Comparison of ENCODE assay signal across 15 cellular contexts in genomic region chr1:51494138-51494830, GRCh38. TPM values are rescaled to one million over a fixed set of nuclear protein-coding genes. Genes with fewer than 3 reads are reported as not detected.
DNase-seq lines count a peak whose midpoint lies in the region; ATAC-seq and TF ChIP-seq lines count a peak whose summit lies in the region.
"Had no signal": no experiment of that assay in that cellular context is flagged by ENCODE, and none has a peak within 500 bp of the region (broad histone marks: within the 10 kb centered on the region; RNA-seq: fewer than 3 reads in every experiment).

No MANE protein-coding gene starts in this region.

- no peaks in the 10 kb centered on the region for H3K27me3 ChIP-seq in DOHH2 (ENCODE audit: control insufficient read depth, low read length)
- H3K27me3 ChIP-seq in colonic mucosa = no peaks in the 10 kb centered on the region
- no peaks in the 10 kb centered on the region for H3K27me3 ChIP-seq in rectal smooth muscle tissue (ENCODE audit: control insufficient read depth, insufficient read depth, low read length)
- H3K27me3 ChIP-seq: cardiac muscle cell, Peyer's patch had no signal

- H3K9me2 ChIP-seq in DOHH2 (replicated peaks; ENCODE audit: control insufficient read depth, low read length) = no peaks in the 10 kb centered on the region
- H3K9me2 ChIP-seq: SK-N-SH had no signal

- H3K9me3 ChIP-seq in DOHH2 (ENCODE audit: control insufficient read depth, insufficient read depth, low read length) = peaks cover 6% of the 10 kb centered on the region; the same call in 1 of the 2 replicates
- no peaks in the 10 kb centered on the region for H3K9me3 ChIP-seq in colonic mucosa
- H3K9me3 ChIP-seq: Peyer's patch, SK-N-SH had no signal

- H3K4me1 Mint-ChIP-seq in IgD-negative memory B cell = peaks cover 50 to 62% (median 58%) of the 10 kb centered on the region in 3 donors
- H3K4me1 Mint-ChIP-seq in activated CD8-positive, alpha-beta T cell treated with anti-CD3 and anti-CD28 coated beads, Interleukin-2, amount 10 ng/mL, durations not matched to agents 7 days and 5 days (ENCODE audit: low read depth) = peaks cover 27% of the 10 kb centered on the region

- H3F3A ChIP-seq in DOHH2 (ENCODE audit: control insufficient read depth, insufficient read depth) = peaks cover 29% of the 10 kb centered on the region

- CTCF ChIA-PET in activated CD8-positive, alpha-beta T cell treated with anti-CD3 and anti-CD28 coated beads, Interleukin-2, amount 10 ng/mL, durations not matched to agents 7 days and 5 days (lab: Charles Lee) = no interaction called here

- H3K27ac ChIP-seq in DOHH2 (ENCODE audit: low read depth, low read length) (peak overlapping the region; percentile 48), colonic mucosa (peak overlapping the region; percentile 22), rectal smooth muscle tissue (ENCODE audit: low read depth, low read length) (peak overlapping the region; percentile 12)
- H3K27ac ChIP-seq: cardiac muscle cell had no signal

- H3K4me1 ChIP-seq in DOHH2 (ENCODE audit: control insufficient read depth, low read length) = peaks cover 98% of the 10 kb centered on the region
- peaks cover 5% of the 10 kb centered on the region for H3K4me1 ChIP-seq in colonic mucosa
- peaks cover 13% of the 10 kb centered on the region for H3K4me1 ChIP-seq in rectal smooth muscle tissue (ENCODE audit: control insufficient read depth, insufficient read depth, low read length)

- no peak for DNase-seq in colonic mucosa
- DNase-seq in activated CD8-positive, alpha-beta T cell treated with anti-CD3 and anti-CD28 coated beads, Interleukin-2, amount 10 ng/mL, durations not matched to agents 7 days and 5 days = no peak
- DNase-seq in activated gamma-delta T cell (lab: John Stamatoyannopoulos, UW) = no peak
- DNase-seq in SIG-M5 treated with dmso at 0.1 percent for 504 hours (lab: John Stamatoyannopoulos, UW; ENCODE audit: unreplicated experiment) = no peak
- DNase-seq: erythroblast, left cardiac atrium, NCI-H1436 treated with DMSO at 0.1 percent for 48 hours, NCI-H2171 treated with DMSO at 0.1 percent for 48 hours, Peyer's patch, SK-N-SH had no signal

- peaks cover 100% of the 10 kb centered on the region for H3K79me2 ChIP-seq in DOHH2 (ENCODE audit: control insufficient read depth, low read length)

- H3K9ac ChIP-seq in colonic mucosa (ENCODE audit: low read depth in 2 of 2, low read length in 2 of 2) = no peak overlapping the region
- H3K9ac ChIP-seq in rectal smooth muscle tissue (ENCODE audit: low read length) = no peak overlapping the region
- H3K9ac ChIP-seq: SK-N-SH had no signal

- no peaks in the 10 kb centered on the region for H3K9me3 Mint-ChIP-seq in IgD-negative memory B cell
- H3K9me3 Mint-ChIP-seq in activated CD8-positive, alpha-beta T cell treated with anti-CD3 and anti-CD28 coated beads, Interleukin-2, amount 10 ng/mL, durations not matched to agents 7 days and 5 days (ENCODE audit: insufficient read depth) = no peaks in the 10 kb centered on the region

- peak overlapping the region; percentile 4 to 80 (median 77) for H3K27ac Mint-ChIP-seq in IgD-negative memory B cell
- no peak overlapping the region for H3K27ac Mint-ChIP-seq in activated CD8-positive, alpha-beta T cell treated with anti-CD3 and anti-CD28 coated beads, Interleukin-2, amount 10 ng/mL, durations not matched to agents 7 days and 5 days

- H3K4me3 ChIP-seq in DOHH2 (ENCODE audit: low read length) (peak overlapping the region; percentile 27), colonic mucosa (no peak overlapping the region), rectal smooth muscle tissue (ENCODE audit: low read length) (no peak overlapping the region)
- H3K4me3 ChIP-seq: cardiac muscle cell, Peyer's patch had no signal

- H3K27me3 Mint-ChIP-seq in IgD-negative memory B cell = no peaks in the 10 kb centered on the region
- H3K27me3 Mint-ChIP-seq in activated CD8-positive, alpha-beta T cell treated with anti-CD3 and anti-CD28 coated beads, Interleukin-2, amount 10 ng/mL, durations not matched to agents 7 days and 5 days (ENCODE audit: low read depth) = no peaks in the 10 kb centered on the region

- H3K4me3 Mint-ChIP-seq in IgD-negative memory B cell = peak overlapping the region in 3 of 4 donors; percentile 14 to 67 (median 33)
- H3K4me3 Mint-ChIP-seq in activated CD8-positive, alpha-beta T cell treated with anti-CD3 and anti-CD28 coated beads, Interleukin-2, amount 10 ng/mL, durations not matched to agents 7 days and 5 days = no peak overlapping the region

- ATAC-seq in activated CD8-positive, alpha-beta T cell treated with anti-CD3 and anti-CD28 coated beads, Interleukin-2, amount 10 ng/mL, durations not matched to agents 7 days and 5 days = no peak
- ATAC-seq in HG02981 (IDR thresholded peaks at IDR 0.05; ENCODE audit: unreplicated experiment) = no peak
- ATAC-seq: left cardiac atrium had no signal

- intact Hi-C loops in colonic mucosa (cut with DNase I) = no loop called here

- no peak for TF ChIP-seq CTCF in DOHH2 (IDR thresholded peaks at IDR 0.05; ENCODE audit: low read depth, low read length, poor library complexity, severe bottlenecking)
- TF ChIP-seq CTCF in colonic mucosa (IDR thresholded peaks at IDR 0.05) = no peak

- peaks cover 14% of the 10 kb centered on the region for H4K20me1 ChIP-seq in DOHH2 (ENCODE audit: control insufficient read depth, insufficient read depth, low read depth, low read length)

- POLR2A ChIA-PET in activated CD8-positive, alpha-beta T cell treated with anti-CD3 and anti-CD28 coated beads, Interleukin-2, amount 10 ng/mL, durations not matched to agents 7 days and 5 days (lab: Charles Lee) = no interaction called here

- H3K36me3 ChIP-seq in DOHH2 (ENCODE audit: control insufficient read depth, low read length) = peaks cover 34% of the 10 kb centered on the region
- H3K36me3 ChIP-seq in colonic mucosa = no peaks in the 10 kb centered on the region
- no peaks in the 10 kb centered on the region for H3K36me3 ChIP-seq in rectal smooth muscle tissue (ENCODE audit: control insufficient read depth, insufficient read depth, low read length)
- H3K36me3 ChIP-seq: cardiac muscle cell, Peyer's patch had no signal

- peaks cover 10% of the 10 kb centered on the region for H3K36me3 Mint-ChIP-seq in IgD-negative memory B cell
- H3K36me3 Mint-ChIP-seq in activated CD8-positive, alpha-beta T cell treated with anti-CD3 and anti-CD28 coated beads, Interleukin-2, amount 10 ng/mL, durations not matched to agents 7 days and 5 days (ENCODE audit: low read depth) = peaks cover 16% of the 10 kb centered on the region

- peak overlapping the region; percentile 42 for H3K4me2 ChIP-seq in DOHH2 (ENCODE audit: low read length)
- H3K4me2 ChIP-seq: SK-N-SH had no signal

RNA-seq across cellular contexts. Expression of gene EPS15, which starts 24.8 kb away (rescaled TPM):
- polyA plus RNA-seq in IgD-negative memory B cell = 70.2 TPM
- total RNA-seq in colonic mucosa = 10 to 100 TPM; 40.3 to 55.8 TPM
- total RNA-seq in activated CD8-positive, alpha-beta T cell treated with anti-CD3 and anti-CD28 coated beads, Interleukin-2, amount 10 ng/mL, durations not matched to agents 7 days and 5 days = 10 to 100 TPM; 57.2 to 58.4 TPM
